1 cellular context compared by ENCODE assay signal in the genomic region with DNA sequence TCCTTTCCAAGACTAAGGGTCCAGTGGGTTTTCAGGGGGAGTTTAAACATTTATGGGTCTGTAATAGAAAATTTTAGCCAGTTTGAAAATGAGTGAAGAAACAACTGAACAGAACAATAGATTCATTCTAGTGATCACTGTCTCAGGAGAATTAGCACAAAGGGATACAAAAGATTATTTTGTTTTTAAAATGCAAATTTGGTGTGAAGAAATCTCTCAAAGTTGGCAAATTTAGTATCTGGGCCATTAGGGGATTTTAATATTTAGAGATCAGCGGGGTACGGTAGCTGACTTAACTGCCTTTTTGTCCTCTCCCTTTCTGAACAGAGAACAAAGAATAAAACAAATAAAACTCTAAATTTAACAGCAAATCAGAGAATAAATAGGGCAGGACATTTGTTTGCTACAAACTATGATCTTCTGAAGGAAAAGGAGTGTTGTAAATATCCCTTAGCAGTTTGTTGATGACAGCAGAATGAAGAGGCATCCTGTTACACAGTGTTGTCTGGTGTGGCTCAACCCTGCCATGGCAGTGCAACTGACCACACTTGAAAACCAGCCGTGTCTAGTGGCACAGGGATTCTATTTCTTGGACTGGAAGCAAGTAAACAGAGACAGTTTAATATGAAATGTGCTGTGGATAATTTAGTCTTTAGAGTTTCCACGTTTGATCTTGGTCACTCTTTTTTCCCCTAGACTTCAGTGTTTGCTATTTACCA.
TF ChIP-seq lines count a peak whose summit lies in the region.

No MANE protein-coding gene starts in this region.

TF ChIP-seq in SK-N-SH treated with all-trans-retinoic acid at 6 μM for 48 hours, 23 proteins besides CTCF, POLR2A, EP300 and RAD21 (continued from another document):
- TF ChIP-seq TSHZ2 (CRISPR knock-in tag; IDR thresholded peaks at IDR 0.05) (no peak), ARNTL (CRISPR knock-in tag; IDR thresholded peaks at IDR 0.05; ENCODE audit: borderline replicate concordance, low read depth) (no peak), GLIS3 (CRISPR knock-in tag; IDR thresholded peaks at IDR 0.05) (no peak), ISL1 (CRISPR knock-in tag; IDR thresholded peaks at IDR 0.05) (no peak), CSDC2 (CRISPR knock-in tag; IDR thresholded peaks at IDR 0.05) (no peak), PPARA (CRISPR knock-in tag; IDR thresholded peaks at IDR 0.05; ENCODE audit: borderline replicate concordance) (no peak), BACH2 (CRISPR knock-in tag; IDR thresholded peaks at IDR 0.05; ENCODE audit: borderline replicate concordance) (no peak), CREB5 (CRISPR knock-in tag; IDR thresholded peaks at IDR 0.05; ENCODE audit: low read depth) (no peak)
